9 cellular contexts compared by ENCODE assay signal in the genomic region with DNA sequence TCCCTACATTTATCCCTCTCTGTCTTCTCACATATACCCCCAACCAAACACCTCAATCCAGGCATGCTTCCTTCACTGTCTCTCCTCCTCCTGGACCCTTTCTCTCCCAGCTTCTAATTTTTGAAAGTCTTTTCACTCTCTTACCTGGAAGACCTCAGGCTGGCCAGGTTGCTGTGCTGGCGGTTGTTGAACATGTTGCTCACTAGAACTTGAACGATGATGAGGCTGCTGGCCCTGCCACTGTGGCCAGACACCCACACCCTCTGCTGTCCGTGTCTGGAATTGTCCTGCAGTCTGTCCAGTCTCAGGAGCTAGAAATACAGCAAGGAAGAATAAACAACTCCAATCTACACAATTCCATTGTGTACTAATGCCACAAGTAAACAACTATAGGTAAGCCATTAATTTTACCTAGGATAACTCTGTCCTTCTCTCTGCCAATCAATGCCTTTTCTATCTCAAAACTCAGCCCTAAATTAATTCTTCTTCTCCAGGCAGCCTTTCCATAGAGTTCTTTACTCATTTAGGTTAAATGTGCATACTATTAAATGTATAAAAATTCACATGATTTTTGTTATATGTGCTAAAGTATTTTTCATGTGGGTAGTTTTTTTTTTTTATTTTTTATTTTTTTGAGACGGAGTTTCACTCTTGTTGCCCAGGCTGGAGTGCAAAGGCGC. TPM values are rescaled to one million over a fixed set of nuclear protein-coding genes. Genes with fewer than 3 reads are reported as not detected.
DNase-seq lines count a peak whose midpoint lies in the region; ATAC-seq and TF ChIP-seq lines count a peak whose summit lies in the region.
"Had no signal": no experiment of that assay in that cellular context is flagged by ENCODE, and none has a peak within 500 bp of the region (broad histone marks: within the 10 kb centered on the region; RNA-seq: fewer than 3 reads in every experiment).

No MANE protein-coding gene starts in this region.

- peak; percentile 55 for DNase-seq in CD1c-positive myeloid dendritic cell (ENCODE audit: extremely low spot score)
- peak; percentile 16 for DNase-seq in GOT3 (lab: John Stamatoyannopoulos, UW)
- peak; percentile 66 for DNase-seq in NCI-H69 (lab: John Stamatoyannopoulos, UW)
- DNase-seq in kidney glomerular epithelial cell (lab: John Stamatoyannopoulos, UW): peak; percentile 72
- DNase-seq in thoracic aorta (ENCODE audit: low spot score): no peak
- no peak for DNase-seq in cortex of kidney (lab: John Stamatoyannopoulos, UW)
- no peak for DNase-seq in omental fat pad (ENCODE audit: low spot score)

- H3K4me3 ChIP-seq in thoracic aorta: no peak overlapping the region

- no peaks in the 10 kb centered on the region for H3K9me3 ChIP-seq in thoracic aorta

- TF ChIP-seq CTCF in brain (conservative IDR thresholded peaks at IDR 0.05): peak; percentile 51 to 72
- peak; percentile 30 for TF ChIP-seq CTCF in thoracic aorta (IDR thresholded peaks at IDR 0.05)
- peak in 1 of 3 donors; percentile 11 for TF ChIP-seq CTCF in omental fat pad (IDR thresholded peaks at IDR 0.05)

- H3K4me3 Mint-ChIP-seq in brain: no peak overlapping the region
- H3K4me3 Mint-ChIP-seq: immature natural killer cell had no signal

- no peaks in the 10 kb centered on the region for H3K27me3 ChIP-seq in thoracic aorta (replicated peaks; ENCODE audit: insufficient read depth)

- no peaks in the 10 kb centered on the region for H3K9me3 Mint-ChIP-seq in brain
- H3K9me3 Mint-ChIP-seq: immature natural killer cell had no signal

- peaks cover 47% of the 10 kb centered on the region for H3K36me3 ChIP-seq in thoracic aorta

- no peaks in the 10 kb centered on the region for H3K4me1 Mint-ChIP-seq in brain

- no peak for ATAC-seq in thoracic aorta (ENCODE audit: insufficient number of reproducible peaks, low FRiP score, low read depth)
- ATAC-seq in omental fat pad (ENCODE audit: low FRiP score): no peak

- no peak overlapping the region for H3K27ac Mint-ChIP-seq in brain
- H3K27ac Mint-ChIP-seq: immature natural killer cell had no signal

- H3K4me1 ChIP-seq in thoracic aorta (ENCODE audit: control insufficient read depth in 1 of 2, low read depth in 2 of 2): peaks cover 4 to 10% of the 10 kb centered on the region in 2 donors

- no peak overlapping the region for H3K27ac ChIP-seq in thoracic aorta

- H3K36me3 Mint-ChIP-seq in brain: peaks cover 21% of the 10 kb centered on the region

- H3K27me3 Mint-ChIP-seq in brain: no peaks in the 10 kb centered on the region

RNA-seq across cellular contexts. Expression of a gene that starts 5.1 kb away (rescaled TPM):
- 4.0 TPM for polyA plus RNA-seq in brain (ENCODE audit: insufficient read depth, low read depth, low replicate concordance)
- total RNA-seq in thoracic aorta (100 to 1,000 TPM in 1 of 2 donors, 10 to 100 TPM in 1; 70.7 to 117 TPM), omental fat pad (10 to 100 TPM; 41.2 to 74.5 (median 59.6) TPM)

RNA-seq across cellular contexts. Expression of a gene that starts 47.6 kb away (rescaled TPM):
- polyA plus RNA-seq in brain (ENCODE audit: insufficient read depth, low read depth, low replicate concordance): 7.8 TPM
- total RNA-seq in thoracic aorta (10 to 100 TPM; 64.7 to 82.6 TPM), omental fat pad (100 to 1,000 TPM in 3 of 4 donors, 10 to 100 TPM in 1; 95.7 to 310 (median 139) TPM)

Comparison
In these comparisons a context has a peak if more than half of its experiments do, and no peak if none do; other contexts are left out.
1. DNase-seq: peak in CD1c-positive myeloid dendritic cell (single experiment), GOT3 (single experiment), NCI-H69 (single experiment) and kidney glomerular epithelial cell (single experiment); none in thoracic aorta (single experiment), cortex of kidney (single experiment) and omental fat pad (single experiment).